8 cellular contexts compared by ENCODE assay signal in genomic region chr16:88662222-88662842, GRCh38. TPM values are rescaled to one million over a fixed set of nuclear protein-coding genes. Genes with fewer than 3 reads are reported as not detected.
DNase-seq lines count a peak whose midpoint lies in the region; ATAC-seq and TF ChIP-seq lines count a peak whose summit lies in the region.

No MANE protein-coding gene starts in this region.

- H3K27ac ChIP-seq in ACC112 (ENCODE audit: low read depth, low read length) = no peak overlapping the region; the same call in 1 of the 2 replicates
- H3K27ac ChIP-seq in right cardiac atrium (ENCODE audit: low read length) = peak overlapping the region; percentile 46
- peak overlapping the region; percentile 77 to 97 (median 90) for H3K27ac ChIP-seq in spleen

- H3K27me3 Mint-ChIP-seq in activated CD4-positive, alpha-beta memory T cell treated with anti-CD3 and anti-CD28 coated beads for 36 hours = no peaks in the 10 kb centered on the region

- peak; percentile 45 for DNase-seq in activated CD4-positive, alpha-beta memory T cell treated with anti-CD3 and anti-CD28 coated beads for 36 hours
- DNase-seq in right cardiac atrium (peak in 2 of 3 donors; percentile 45 to 66), spleen (no peak), cerebellum (ENCODE audit: low spot score) (no peak), DMS79 treated with DMSO at 0.1 percent for 48 hours (lab: John Stamatoyannopoulos, UW) (no peak)

- H3K36me3 ChIP-seq in ACC112 (ENCODE audit: insufficient read depth, low read length) (no peaks in the 10 kb centered on the region), spleen (peaks cover 0 to 19% (median 5%) of the 10 kb centered on the region in 6 donors)

- no peaks in the 10 kb centered on the region for H3K9me3 ChIP-seq in right cardiac atrium (ENCODE audit: control insufficient read depth, low read length)
- H3K9me3 ChIP-seq in spleen = no peaks in the 10 kb centered on the region

- ATAC-seq in GM21717 (IDR thresholded peaks at IDR 0.05; ENCODE audit: unreplicated experiment) = peak; percentile 10
- no peak for ATAC-seq in right cardiac atrium
- ATAC-seq in GM21825 (IDR thresholded peaks at IDR 0.05; ENCODE audit: unreplicated experiment) = no peak

- CTCF ChIA-PET in activated CD4-positive, alpha-beta memory T cell treated with anti-CD3 and anti-CD28 coated beads for 36 hours (lab: Charles Lee) = no interaction called here

- H3K4me3 ChIP-seq in ACC112 (ENCODE audit: low read depth, low read length) (peak overlapping the region; percentile 81), right cardiac atrium (ENCODE audit: low read length) (peak overlapping the region; percentile 57), spleen (peak overlapping the region; percentile 51 to 95 (median 84))

- TF ChIP-seq POLR2A in spleen (IDR thresholded peaks at IDR 0.05) = no peak

- H3K4me1 ChIP-seq in ACC112 (ENCODE audit: control insufficient read depth, insufficient read depth, low read length, unreplicated experiment) (peaks cover 4% of the 10 kb centered on the region), right cardiac atrium (ENCODE audit: control insufficient read depth, insufficient read depth, low read length) (peaks cover 3% of the 10 kb centered on the region), spleen (peaks cover 16 to 52% (median 36%) of the 10 kb centered on the region in 6 donors)

- peaks cover 17% of the 10 kb centered on the region for H3K4me1 Mint-ChIP-seq in activated CD4-positive, alpha-beta memory T cell treated with anti-CD3 and anti-CD28 coated beads for 36 hours (ENCODE audit: low read depth)

- POLR2A ChIA-PET in activated CD4-positive, alpha-beta memory T cell treated with anti-CD3 and anti-CD28 coated beads for 36 hours (lab: Charles Lee) = interaction anchor here (1.0 to 3.2 kb wide), 3 partner anchors 25 to 92 kb away, joined by 4 to 9 read pairs (median 5); partner anchors contain the start of gene ZC3H18

- no peaks in the 10 kb centered on the region for H3K27me3 ChIP-seq in ACC112 (ENCODE audit: insufficient read depth, low read length)
- H3K27me3 ChIP-seq in right cardiac atrium (ENCODE audit: control insufficient read depth, insufficient read depth) = no peaks in the 10 kb centered on the region
- H3K27me3 ChIP-seq in spleen (replicated peaks in 1 of 7) = no peaks in the 10 kb centered on the region

- H3K79me2 ChIP-seq in ACC112 (ENCODE audit: control insufficient read depth, insufficient read depth, low read length, unreplicated experiment) = peaks cover 5% of the 10 kb centered on the region

- no peaks in the 10 kb centered on the region for H3K9me3 Mint-ChIP-seq in activated CD4-positive, alpha-beta memory T cell treated with anti-CD3 and anti-CD28 coated beads for 36 hours

- peaks cover 2% of the 10 kb centered on the region for H3K36me3 Mint-ChIP-seq in activated CD4-positive, alpha-beta memory T cell treated with anti-CD3 and anti-CD28 coated beads for 36 hours

- intact Hi-C loops in activated CD4-positive, alpha-beta memory T cell treated with anti-CD3 and anti-CD28 coated beads for 36 hours (cut with micrococcal nuclease) = no loop called here
- intact Hi-C loops in right cardiac atrium (cut with DNase I) (no loop called here), spleen (cut with DNase I; ENCODE audit: low total_unique reads) (no loop called here)

- WGBS in right cardiac atrium = 1% methylated on average over 49 of the region's 49 CpGs
- WGBS in spleen, 5 donors = 2 to 3% (median 3%) methylated on average over 34 to 49 of the region's 49 CpGs

- no peak for TF ChIP-seq CTCF in spleen (IDR thresholded peaks at IDR 0.05 in 8 of 11, conservative IDR thresholded peaks at IDR 0.05 in 3 of 11)

- H3K4me3 Mint-ChIP-seq in activated CD4-positive, alpha-beta memory T cell treated with anti-CD3 and anti-CD28 coated beads for 36 hours = peak overlapping the region; percentile 91

- H3K27ac Mint-ChIP-seq in activated CD4-positive, alpha-beta memory T cell treated with anti-CD3 and anti-CD28 coated beads for 36 hours = peak overlapping the region; percentile 83

- H2AFZ ChIP-seq in ACC112 (ENCODE audit: low read length, unreplicated experiment) = peak overlapping the region; percentile 62

RNA-seq across cellular contexts. Expression of gene MVD, which starts 0.6 kb away (rescaled TPM):
- 100 to 1,000 TPM; 111 to 113 TPM for total RNA-seq in activated CD4-positive, alpha-beta memory T cell treated with anti-CD3 and anti-CD28 coated beads for 36 hours
- total RNA-seq in right cardiac atrium (10 to 100 TPM; 29.8 to 32.0 (median 31.2) TPM), spleen (10 to 100 TPM; 24.1 to 49.3 (median 35.1) TPM), cerebellum (24.1 TPM)
- polyA plus RNA-seq in right cardiac atrium (35.9 TPM), spleen (10 to 100 TPM; 35.1 to 74.9 (median 57.3) TPM)

RNA-seq across cellular contexts. Expression of gene CYBA, which starts 11.5 kb away (rescaled TPM):
- total RNA-seq in activated CD4-positive, alpha-beta memory T cell treated with anti-CD3 and anti-CD28 coated beads for 36 hours = 100 to 1,000 TPM; 262 to 265 TPM
- total RNA-seq in right cardiac atrium (100 to 1,000 TPM in 1 of 4 donors, 10 to 100 TPM in 3; 53.9 to 101 (median 70.7) TPM), spleen (100 to 1,000 TPM; 557 to 820 (median 628) TPM), cerebellum (23.3 TPM)
- polyA plus RNA-seq in right cardiac atrium (84.2 TPM), spleen (100 to 1,000 TPM; 649 to 925 (median 917) TPM)

RNA-seq across cellular contexts. Expression of gene IL17C, which starts 24.0 kb away (rescaled TPM):
- total RNA-seq in activated CD4-positive, alpha-beta memory T cell treated with anti-CD3 and anti-CD28 coated beads for 36 hours = under 1 TPM in 1 of 2 experiments, not detected in 1; 0.22 TPM
- not detected for total RNA-seq in right cardiac atrium
- not detected for polyA plus RNA-seq in right cardiac atrium
- total RNA-seq in spleen = 1 to 10 TPM in 1 of 7 donors, under 1 TPM in 1, not detected in 5; 0.82 to 1.2 TPM
- under 1 TPM; 0.39 to 0.64 (median 0.47) TPM for polyA plus RNA-seq in spleen
- total RNA-seq in cerebellum = not detected

RNA-seq across cellular contexts. Expression of gene SNAI3, which starts 24.0 kb away (rescaled TPM):
- 1 to 10 TPM; 5.5 to 5.8 TPM for total RNA-seq in activated CD4-positive, alpha-beta memory T cell treated with anti-CD3 and anti-CD28 coated beads for 36 hours
- total RNA-seq in right cardiac atrium (1 to 10 TPM in 3 of 4 donors, under 1 TPM in 1; 0.39 to 2.8 (median 1.6) TPM), spleen (1 to 10 TPM; 4.8 to 7.6 (median 6.0) TPM), cerebellum (not detected)
- polyA plus RNA-seq in right cardiac atrium (2.7 TPM), spleen (1 to 10 TPM; 5.6 to 7.8 (median 7.1) TPM)

RNA-seq across cellular contexts. Expression of gene RNF166, which starts 43.9 kb away (rescaled TPM):
- total RNA-seq in activated CD4-positive, alpha-beta memory T cell treated with anti-CD3 and anti-CD28 coated beads for 36 hours = 10 to 100 TPM; 46.4 to 55.6 TPM
- total RNA-seq in right cardiac atrium = 10 to 100 TPM; 15.0 to 23.8 (median 19.2) TPM
- 18.4 TPM for polyA plus RNA-seq in right cardiac atrium
- 100 to 1,000 TPM in 3 of 7 donors, 10 to 100 TPM in 4; 63.7 to 135 (median 99.1) TPM for total RNA-seq in spleen
- 100 to 1,000 TPM in 1 of 3 donors, 10 to 100 TPM in 2; 55.7 to 132 (median 75.1) TPM for polyA plus RNA-seq in spleen
- total RNA-seq in cerebellum = 9.3 TPM

Comparison
In these comparisons a context has a peak if more than half of its experiments do, and no peak if none do; other contexts are left out.
1. DNase-seq: peak in activated CD4-positive, alpha-beta memory T cell treated with anti-CD3 and anti-CD28 coated beads for 36 hours (single experiment) and right cardiac atrium (2 of 3); none in spleen (single experiment), cerebellum (single experiment) and DMS79 treated with DMSO at 0.1 percent for 48 hours (single experiment).
2. Peak in every context shown above with its lines, with median percentiles within 50 percentile points of each other: H3K4me3 ChIP-seq.